In genomic region chr3:42247576-42248027, GRCh38 we compare ENCODE assay signal across 9 cellular contexts. TPM values are rescaled to one million over a fixed set of nuclear protein-coding genes. Genes with fewer than 3 reads are reported as not detected.
DNase-seq lines count a peak whose midpoint lies in the region; ATAC-seq and TF ChIP-seq lines count a peak whose summit lies in the region.
"Had no signal": no experiment of that assay in that cellular context is flagged by ENCODE, and none has a peak within 500 bp of the region (broad histone marks: within the 10 kb centered on the region; RNA-seq: fewer than 3 reads in every experiment).

No MANE protein-coding gene starts in this region.

- no peaks in the 10 kb centered on the region for H4K20me1 ChIP-seq in OCI-LY7 (ENCODE audit: insufficient read depth, low read length)

- no peak overlapping the region for H2AK5ac ChIP-seq in neuronal stem cell (ENCODE audit: low read depth, low read length)

- no peaks in the 10 kb centered on the region for H3K9me2 ChIP-seq in OCI-LY7 (ENCODE audit: insufficient read depth, low read length)

- no peak overlapping the region for H3K18ac ChIP-seq in neuronal stem cell (ENCODE audit: low read length)

- no peak overlapping the region for H3K4ac ChIP-seq in neuronal stem cell (ENCODE audit: low read length)

- ATAC-seq in HG03354 (IDR thresholded peaks at IDR 0.05; ENCODE audit: poor library complexity, severe bottlenecking, unreplicated experiment) (peak; percentile 82), thoracic aorta (ENCODE audit: insufficient number of reproducible peaks, low FRiP score, low read depth) (peak; percentile 32)

- H4K8ac ChIP-seq in neuronal stem cell (ENCODE audit: low read depth, low read length): no peak overlapping the region

- H3K9ac ChIP-seq in neuronal stem cell (ENCODE audit: low read depth, low read length, poor library complexity): no peak overlapping the region

- no peak overlapping the region for H3K14ac ChIP-seq in neuronal stem cell (ENCODE audit: low read length)

- H3K23ac ChIP-seq in neuronal stem cell (ENCODE audit: low read depth, low read length, poor library complexity): no peak overlapping the region

- H3K79me1 ChIP-seq in neuronal stem cell (ENCODE audit: low read depth, low read length): no peaks in the 10 kb centered on the region

- H3K36me3 ChIP-seq in OCI-LY7 (ENCODE audit: insufficient read depth, low read length): no peaks in the 10 kb centered on the region
- H3K36me3 ChIP-seq in neuronal stem cell (replicated peaks in 1 of 2; ENCODE audit: control insufficient read depth in 2 of 2, insufficient read depth in 2 of 2, low read length in 2 of 2): no peaks in the 10 kb centered on the region
- no peaks in the 10 kb centered on the region for H3K36me3 ChIP-seq in thoracic aorta
- H3K36me3 ChIP-seq: neutrophil had no signal

- H3K9me3 ChIP-seq in OCI-LY7 (ENCODE audit: low read length) (no peaks in the 10 kb centered on the region), neuronal stem cell (replicated peaks in 1 of 2; ENCODE audit: control insufficient read depth in 2 of 2, insufficient read depth in 1 of 2, low read depth in 1 of 2, low read length in 2 of 2) (no peaks in the 10 kb centered on the region), thoracic aorta (no peaks in the 10 kb centered on the region)
- H3K9me3 ChIP-seq: neutrophil had no signal

- H3K4me3 ChIP-seq in OCI-LY7 (ENCODE audit: low read depth, low read length, poor library complexity, severe bottlenecking) (no peak overlapping the region), neuronal stem cell (ENCODE audit: low read length in 2 of 2) (no peak overlapping the region), thoracic aorta (no peak overlapping the region)

- H2BK120ac ChIP-seq in neuronal stem cell (ENCODE audit: low read depth, low read length): no peak overlapping the region

- H3K27ac ChIP-seq in OCI-LY7 (ENCODE audit: low read depth, low read length, poor library complexity, severe bottlenecking) (no peak overlapping the region), neuronal stem cell (replicated peaks; ENCODE audit: low read length) (no peak overlapping the region), thoracic aorta (no peak overlapping the region)
- H3K27ac ChIP-seq: neutrophil had no signal

- no peaks in the 10 kb centered on the region for H3K79me2 ChIP-seq in OCI-LY7 (ENCODE audit: insufficient read depth, low read depth, low read length)

- peak; percentile 5 for DNase-seq in NCI-H510A treated with DMSO at 0.1 percent for 48 hours (lab: John Stamatoyannopoulos, UW)
- DNase-seq in NCI-H510A (lab: John Stamatoyannopoulos, UW): no peak
- peak; percentile 76 for DNase-seq in OCI-LY7 (ENCODE audit: low spot score)
- peak; percentile 50 for DNase-seq in activated T-cell treated with anti-CD3 and anti-CD28 coated beads for 48 hours (ENCODE audit: low read depth)
- peak; percentile 34 for DNase-seq in fibroblast of gingiva (ENCODE audit: low read depth)
- DNase-seq in neuronal stem cell (ENCODE audit: low spot score): peak; percentile 77
- no peak for DNase-seq in thoracic aorta (ENCODE audit: low spot score)

- H3K4me1 ChIP-seq in OCI-LY7 (ENCODE audit: insufficient read depth, low read length, poor library complexity, severe bottlenecking) (no peaks in the 10 kb centered on the region), neuronal stem cell (ENCODE audit: control insufficient read depth in 2 of 2, insufficient read depth in 1 of 2, low read depth in 1 of 2, low read length in 2 of 2) (peaks cover 0 to 5% of the 10 kb centered on the region in 2 donors), thoracic aorta (ENCODE audit: control insufficient read depth in 1 of 2, low read depth in 2 of 2) (no peaks in the 10 kb centered on the region)

- H3K4me2 ChIP-seq in OCI-LY7 (ENCODE audit: low read length): no peak overlapping the region
- H3K4me2 ChIP-seq in neuronal stem cell (ENCODE audit: insufficient read depth, low read length, poor library complexity, severe bottlenecking): no peak overlapping the region

- H3K27me3 ChIP-seq in neuronal stem cell (ENCODE audit: control insufficient read depth in 3 of 3, insufficient read depth in 3 of 3, low read depth in 1 of 3, low read length in 3 of 3) (peaks cover 0 to 10% (median 0%) of the 10 kb centered on the region in 3 experiments), thoracic aorta (replicated peaks; ENCODE audit: insufficient read depth) (no peaks in the 10 kb centered on the region)

- no peak overlapping the region for H2BK5ac ChIP-seq in neuronal stem cell (ENCODE audit: low read length)

- H2AFZ ChIP-seq in OCI-LY7 (ENCODE audit: low read length): no peak overlapping the region
- H2AFZ ChIP-seq in neuronal stem cell (ENCODE audit: low read length): peak overlapping the region; percentile 23

- CTCF ChIA-PET in OCI-LY7 (lab: Charles Lee; ENCODE audit: unreplicated experiment): interaction anchor here (0.5 to 1.4 kb wide), 2 partner anchors 18 to 287 kb away, joined by 3 to 8 read pairs; no protein-coding TSS in a partner anchor

- no CpG with 5 or more reads among the region's 9 CpGs for WGBS in neuronal stem cell (ENCODE audit: extremely low coverage in 2 of 2, insufficient read length in 2 of 2, insufficient replicate concordance in 1 of 2), 2 donors

- no peak overlapping the region for H2BK12ac ChIP-seq in neuronal stem cell (ENCODE audit: low read length)

- BruUV-seq in OCI-LY7 (replicated peaks; lab: Mats Ljungman, UMichigan): no TSS peak

- H2BK15ac ChIP-seq in neuronal stem cell (ENCODE audit: low read length): no peak overlapping the region

- POLR2A ChIA-PET in OCI-LY7 (lab: Charles Lee): interaction anchor here (0.8 kb wide), 1 partner anchor 639 kb away, joined by 3 read pairs; no protein-coding TSS in a partner anchor

- TF ChIP-seq CTCF in OCI-LY7 (conservative IDR thresholded peaks at IDR 0.05; ENCODE audit: low read length) (peak; percentile 91), thoracic aorta (IDR thresholded peaks at IDR 0.05) (peak; percentile 63)

- intact Hi-C loops in OCI-LY7 (cut with micrococcal nuclease; ENCODE audit: unreplicated experiment): loop anchor here (1.0 to 10.0 kb wide), 3 partner anchors 117 to 289 kb away; no protein-coding TSS in a partner anchor

- no peak overlapping the region for H4K91ac ChIP-seq in neuronal stem cell (ENCODE audit: low read depth, low read length, poor library complexity)

RNA-seq across cellular contexts. Expression of gene CCK, which starts 18.4 kb away (rescaled TPM):
- not detected in 2 replicates for total RNA-seq in OCI-LY7 (2014; rRNA removed; shearing (Covaris generic))
- total RNA-seq in OCI-LY7 (2022) (not detected in 2 replicates), thoracic aorta (not detected)
- 2.0 TPM for polyA plus RNA-seq in neuronal stem cell (2013, experiment 1 of 2)
- polyA plus RNA-seq in neuronal stem cell (2013, experiment 2 of 2): 2.3 TPM

Comparison
In these comparisons a context has a peak if more than half of its experiments do, and no peak if none do; other contexts are left out.
1. DNase-seq: peak in NCI-H510A treated with DMSO at 0.1 percent for 48 hours (single experiment), OCI-LY7 (single experiment), activated T-cell treated with anti-CD3 and anti-CD28 coated beads for 48 hours (single experiment), fibroblast of gingiva (single experiment) and neuronal stem cell (single experiment); none in NCI-H510A (single experiment) and thoracic aorta (single experiment).